ENCODE assay signal across 9 cellular contexts in genomic region chr6:158558415-158559306, GRCh38. TPM values are rescaled to one million over a fixed set of nuclear protein-coding genes. Genes with fewer than 3 reads are reported as not detected.
DNase-seq lines count a peak whose midpoint lies in the region; ATAC-seq and TF ChIP-seq lines count a peak whose summit lies in the region.
"Had no signal": no experiment of that assay in that cellular context is flagged by ENCODE, and none has a peak within 500 bp of the region (broad histone marks: within the 10 kb centered on the region; RNA-seq: fewer than 3 reads in every experiment).

No MANE protein-coding gene starts in this region.

- H3K79me2 ChIP-seq in GM23248 (ENCODE audit: insufficient read depth) (peaks cover 36% of the 10 kb centered on the region), OCI-LY1 (ENCODE audit: insufficient read depth, low read length) (no peaks in the 10 kb centered on the region)

- peaks cover 12% of the 10 kb centered on the region for H3K36me3 Mint-ChIP-seq in dendritic cell treated with granulocyte-macrophage colony-stimulating factor and Interleukin-4, amounts not matched to agents 40 ng/mL and 50 ng/mL, for 4 days (ENCODE audit: low read depth)

- H3K4me3 ChIP-seq in GM23248, result peak overlapping the region; percentile 98
- H3K4me3 ChIP-seq in OCI-LY1 (ENCODE audit: low read depth, low read length, poor library complexity, severe bottlenecking), result peak overlapping the region; percentile 87
- no peak overlapping the region for H3K4me3 ChIP-seq in neutrophil (ENCODE audit: low read depth in 1 of 2, low read length in 1 of 2)

- no peaks in the 10 kb centered on the region for H3K9me3 Mint-ChIP-seq in dendritic cell treated with granulocyte-macrophage colony-stimulating factor and Interleukin-4, amounts not matched to agents 40 ng/mL and 50 ng/mL, for 4 days

- H3K27ac Mint-ChIP-seq in dendritic cell treated with granulocyte-macrophage colony-stimulating factor and Interleukin-4, amounts not matched to agents 40 ng/mL and 50 ng/mL, for 4 days, result peak overlapping the region; percentile 91

- H3K9ac ChIP-seq in GM23248, result 0 out of 2 replicates have a peak overlapping the region, but pooled peaks have one; percentile 95
- H3K9ac ChIP-seq in OCI-LY1 (ENCODE audit: low read length), result peak overlapping the region; percentile 95; the same call in 1 of the 2 replicates

- H3K36me3 ChIP-seq in GM23248 (ENCODE audit: low read depth) (no peaks in the 10 kb centered on the region), OCI-LY1 (ENCODE audit: insufficient read depth, low read length) (no peaks in the 10 kb centered on the region; the same call in 1 of the 2 replicates), neutrophil (no peaks in the 10 kb centered on the region)

- H3K9me2 ChIP-seq in GM23248 (ENCODE audit: insufficient read depth) (no peaks in the 10 kb centered on the region; the same call in 1 of the 2 replicates), OCI-LY1 (ENCODE audit: low read depth, low read length) (no peaks in the 10 kb centered on the region)

- no peak for ATAC-seq in HG02571 (IDR thresholded peaks at IDR 0.05; ENCODE audit: unreplicated experiment)

- H3K4me1 ChIP-seq in GM23248 (ENCODE audit: insufficient read depth) (peaks cover 23% of the 10 kb centered on the region), OCI-LY1 (ENCODE audit: insufficient read depth, low read length, severe bottlenecking) (peaks cover 43% of the 10 kb centered on the region), neutrophil (ENCODE audit: control insufficient read depth in 1 of 2, insufficient read depth in 1 of 2, low read depth in 1 of 2, low read length in 1 of 2) (peaks cover 14 to 16% of the 10 kb centered on the region in 2 experiments)

- peak overlapping the region; percentile 95 for H3K4me2 ChIP-seq in GM23248 (ENCODE audit: unreplicated experiment)
- H3K4me2 ChIP-seq in OCI-LY1 (ENCODE audit: low read length), result peak overlapping the region; percentile 97

- no peaks in the 10 kb centered on the region for H3K9me3 ChIP-seq in GM23248 (ENCODE audit: low read depth)
- H3K9me3 ChIP-seq in OCI-LY1 (ENCODE audit: low read length), result no peaks in the 10 kb centered on the region
- H3K9me3 ChIP-seq in neutrophil, result no peaks in the 10 kb centered on the region

- peaks cover 28% of the 10 kb centered on the region for H3K4me1 Mint-ChIP-seq in dendritic cell treated with granulocyte-macrophage colony-stimulating factor and Interleukin-4, amounts not matched to agents 40 ng/mL and 50 ng/mL, for 4 days (ENCODE audit: low read depth)

- H3K27me3 Mint-ChIP-seq in dendritic cell treated with granulocyte-macrophage colony-stimulating factor and Interleukin-4, amounts not matched to agents 40 ng/mL and 50 ng/mL, for 4 days, result peaks cover 4% of the 10 kb centered on the region

- H3K27ac ChIP-seq in GM23248 (peak overlapping the region; percentile 79; the same call in 1 of the 2 replicates), OCI-LY1 (ENCODE audit: low read depth, low read length, poor library complexity, severe bottlenecking) (peak overlapping the region; percentile 54), neutrophil (peak overlapping the region; percentile 80)

- H3K27me3 ChIP-seq in GM23248 (replicated peaks; ENCODE audit: insufficient read depth) (no peaks in the 10 kb centered on the region), OCI-LY1 (ENCODE audit: insufficient read depth, low read length) (no peaks in the 10 kb centered on the region), neutrophil (peaks cover 20% of the 10 kb centered on the region)

- peaks cover 10% of the 10 kb centered on the region; the same call in 1 of the 2 replicates for H3F3A ChIP-seq in GM23248 (ENCODE audit: insufficient read depth)
- H3F3A ChIP-seq in OCI-LY1 (ENCODE audit: insufficient read depth, low read length), result no peaks in the 10 kb centered on the region

- H2AFZ ChIP-seq in GM23248, result peak overlapping the region; percentile 94
- peak overlapping the region; percentile 92; the same call in 1 of the 2 replicates for H2AFZ ChIP-seq in OCI-LY1 (ENCODE audit: low read length)

- intact Hi-C loops in dendritic cell treated with granulocyte-macrophage colony-stimulating factor and Interleukin-4, amounts not matched to agents 40 ng/mL and 50 ng/mL, for 4 days (cut with micrococcal nuclease), result no loop called here

- TF ChIP-seq CTCF in OCI-LY1 (IDR thresholded peaks at IDR 0.05; ENCODE audit: low read length) (no peak), neutrophil (IDR thresholded peaks at IDR 0.05) (no peak)

- no peak for DNase-seq in GM23248
- no peak for DNase-seq in central memory CD4-positive, alpha-beta T cell
- no peak for DNase-seq in NCI-H526 treated with DMSO at 0.1 percent for 48 hours (lab: John Stamatoyannopoulos, UW)
- DNase-seq: effector CD4-positive, alpha-beta T cell; NCI-H2081 treated with DMSO at 0.1 percent for 48 hours had no signal

- in situ Hi-C loops in GM23248 (cut with MboI), result no loop called here

- no peaks in the 10 kb centered on the region for H4K20me1 ChIP-seq in GM23248 (ENCODE audit: insufficient read depth)
- H4K20me1 ChIP-seq in OCI-LY1 (ENCODE audit: insufficient read depth, low read length), result no peaks in the 10 kb centered on the region

- no peak overlapping the region for H3K4me3 Mint-ChIP-seq in dendritic cell treated with granulocyte-macrophage colony-stimulating factor and Interleukin-4, amounts not matched to agents 40 ng/mL and 50 ng/mL, for 4 days

- 87 to 89% methylated on average over 14 of the region's 14 CpGs for WGBS in GM23248 (ENCODE audit: low coverage in 1 of 2, low lambda C conversion rate in 2 of 2, missing lambda C conversion rate in 2 of 2), 2 experiments

RNA-seq across cellular contexts. Expression of gene TMEM181, which starts 1.2 kb away (rescaled TPM):
- total RNA-seq in GM23248 (2014; rRNA removed; shearing (Covaris generic)), result 52.6 and 53.0 TPM in 2 replicates
- 26.7 and 30.7 TPM in 2 replicates for polyA plus RNA-seq in GM23248 (2016; fragmentation: Nextera tagmentation; extraction: Ambion mirVana)

Comparison
In these comparisons a context has a peak if more than half of its experiments do, and no peak if none do; other contexts are left out.
1. H3K4me3 ChIP-seq: peak in GM23248 (single experiment) and OCI-LY1 (single experiment); none in neutrophil (0 of 2).
2. Peak in every context shown above with its lines, with median percentiles within 50 percentile points of each other: H3K27ac ChIP-seq.